Comparison of ENCODE assay signal across 9 cellular contexts in the genomic region with DNA sequence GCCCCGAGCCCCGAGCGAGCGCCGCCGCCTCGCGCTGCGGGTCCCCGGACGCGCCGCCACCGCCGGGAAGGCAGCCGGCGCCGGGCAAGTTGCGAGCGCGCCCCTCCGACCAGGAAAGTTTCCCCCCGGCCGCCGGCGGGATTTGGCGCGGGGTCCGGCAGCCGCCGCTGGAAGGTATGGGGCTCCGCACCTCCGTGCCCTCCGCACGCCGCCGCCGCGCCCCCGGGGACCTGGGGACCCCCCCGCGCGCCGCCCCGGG. TPM values are rescaled to one million over a fixed set of nuclear protein-coding genes. Genes with fewer than 3 reads are reported as not detected.
DNase-seq lines count a peak whose midpoint lies in the region; ATAC-seq and TF ChIP-seq lines count a peak whose summit lies in the region.
"Had no signal": no experiment of that assay in that cellular context is flagged by ENCODE, and none has a peak within 500 bp of the region (broad histone marks: within the 10 kb centered on the region; RNA-seq: fewer than 3 reads in every experiment).

No MANE protein-coding gene starts in this region.

- no peaks in the 10 kb centered on the region for H3F3A ChIP-seq in smooth muscle cell (ENCODE audit: low read depth)

- DNase-seq in SJSA1 (ENCODE audit: low read depth in 1 of 2, low spot score in 2 of 2), result no peak
- DNase-seq in iPS DF 6.9 (ENCODE audit: low read depth, low spot score), result no peak
- no peak for DNase-seq in smooth muscle cell (lab: John Stamatoyannopoulos, UW; ENCODE audit: unreplicated experiment)
- DNase-seq in kidney glomerular epithelial cell (lab: John Stamatoyannopoulos, UW), result no peak
- no peak for DNase-seq in NCI-H1436 (lab: John Stamatoyannopoulos, UW)
- DNase-seq in NCI-H345 treated with DMSO at 0.1 percent for 48 hours (lab: John Stamatoyannopoulos, UW; ENCODE audit: unreplicated experiment), result no peak
- DNase-seq in mesenteric fat pad (ENCODE audit: low spot score), result no peak
- DNase-seq: NCI-H510A treated with DMSO at 0.1 percent for 48 hours had no signal

- peaks cover 6% of the 10 kb centered on the region for H3K79me2 ChIP-seq in smooth muscle cell (ENCODE audit: low read depth)

- ATAC-seq in GM18511 (IDR thresholded peaks at IDR 0.05; ENCODE audit: unreplicated experiment), result peak; percentile 7

- no CpG with 5 or more reads among the region's 45 CpGs for WGBS in iPS DF 6.9 (ENCODE audit: insufficient coverage, insufficient read length)
- 3% methylated on average over 26 of the region's 45 CpGs for WGBS in smooth muscle cell (ENCODE audit: low lambda C conversion rate)

- H3K4me1 ChIP-seq in SJSA1 (replicated peaks) (peaks cover 11% of the 10 kb centered on the region), iPS DF 6.9 (ENCODE audit: control insufficient read depth, insufficient read depth, low read length) (peaks cover 17% of the 10 kb centered on the region), smooth muscle cell (ENCODE audit: low read depth) (peaks cover 37% of the 10 kb centered on the region)

- no peak overlapping the region for H3K27ac ChIP-seq in SJSA1
- H3K27ac ChIP-seq in iPS DF 6.9 (ENCODE audit: low read length), result no peak overlapping the region
- no peak overlapping the region for H3K27ac ChIP-seq in smooth muscle cell (ENCODE audit: low read depth)

- H4K20me1 ChIP-seq in smooth muscle cell (ENCODE audit: low read depth), result no peaks in the 10 kb centered on the region

- no peak for TF ChIP-seq CTCF in smooth muscle cell (IDR thresholded peaks at IDR 0.05; ENCODE audit: borderline replicate concordance, insufficient read depth, poor library complexity, severe bottlenecking)

- peaks cover 73% of the 10 kb centered on the region for H3K27me3 ChIP-seq in SJSA1 (replicated peaks)
- peaks cover 33% of the 10 kb centered on the region for H3K27me3 ChIP-seq in iPS DF 6.9 (ENCODE audit: control insufficient read depth, insufficient read depth, low read length)
- no peaks in the 10 kb centered on the region for H3K27me3 ChIP-seq in smooth muscle cell (ENCODE audit: low read depth)

- H3K9ac ChIP-seq in smooth muscle cell (ENCODE audit: low read depth), result peak overlapping the region; percentile 39

- H3K36me3 ChIP-seq in SJSA1, result no peaks in the 10 kb centered on the region
- H3K36me3 ChIP-seq in iPS DF 6.9 (ENCODE audit: control insufficient read depth, insufficient read depth, low read length), result no peaks in the 10 kb centered on the region
- H3K36me3 ChIP-seq in smooth muscle cell (ENCODE audit: low read depth), result no peaks in the 10 kb centered on the region

- H3K4me2 ChIP-seq in smooth muscle cell, result peak overlapping the region; percentile 99

- H2AFZ ChIP-seq in smooth muscle cell (ENCODE audit: low read depth), result peak overlapping the region; percentile 85

- H3K9me3 ChIP-seq in SJSA1 (replicated peaks) (0 out of 2 replicates have a peak, but pooled peaks cover 3% of the 10 kb centered on the region), iPS DF 6.9 (ENCODE audit: control insufficient read depth, insufficient read depth, low read length) (no peaks in the 10 kb centered on the region), smooth muscle cell (replicated peaks; ENCODE audit: low read depth) (no peaks in the 10 kb centered on the region)

- H3K4me3 ChIP-seq in SJSA1, result peak overlapping the region; percentile 20
- peak overlapping the region; percentile 58; the same call in 1 of the 2 replicates for H3K4me3 ChIP-seq in iPS DF 6.9 (ENCODE audit: low read length)
- peak overlapping the region; percentile 72 for H3K4me3 ChIP-seq in smooth muscle cell

RNA-seq across cellular contexts. Expression of a gene that starts 0.3 kb away (rescaled TPM):
- 1.9 TPM in 1 of 2 replicates, not detected in the other for total RNA-seq in SJSA1 (2014; rRNA removed; shearing (Covaris generic))
- total RNA-seq in smooth muscle cell (3.4 and 3.9 TPM in 2 replicates), mesenteric fat pad (14.2 TPM)
- polyA plus RNA-seq in smooth muscle cell, result 9.3 and 15.3 TPM in 2 replicates

Comparison
In these comparisons a context has a peak if more than half of its experiments do, and no peak if none do; other contexts are left out.
1. H3K4me3 ChIP-seq: peak in every context shown above with its lines; median percentile 72 in smooth muscle cell; 58 in iPS DF 6.9; 20 in SJSA1.